Comparison of ENCODE assay signal across 9 cellular contexts in the genomic region with DNA sequence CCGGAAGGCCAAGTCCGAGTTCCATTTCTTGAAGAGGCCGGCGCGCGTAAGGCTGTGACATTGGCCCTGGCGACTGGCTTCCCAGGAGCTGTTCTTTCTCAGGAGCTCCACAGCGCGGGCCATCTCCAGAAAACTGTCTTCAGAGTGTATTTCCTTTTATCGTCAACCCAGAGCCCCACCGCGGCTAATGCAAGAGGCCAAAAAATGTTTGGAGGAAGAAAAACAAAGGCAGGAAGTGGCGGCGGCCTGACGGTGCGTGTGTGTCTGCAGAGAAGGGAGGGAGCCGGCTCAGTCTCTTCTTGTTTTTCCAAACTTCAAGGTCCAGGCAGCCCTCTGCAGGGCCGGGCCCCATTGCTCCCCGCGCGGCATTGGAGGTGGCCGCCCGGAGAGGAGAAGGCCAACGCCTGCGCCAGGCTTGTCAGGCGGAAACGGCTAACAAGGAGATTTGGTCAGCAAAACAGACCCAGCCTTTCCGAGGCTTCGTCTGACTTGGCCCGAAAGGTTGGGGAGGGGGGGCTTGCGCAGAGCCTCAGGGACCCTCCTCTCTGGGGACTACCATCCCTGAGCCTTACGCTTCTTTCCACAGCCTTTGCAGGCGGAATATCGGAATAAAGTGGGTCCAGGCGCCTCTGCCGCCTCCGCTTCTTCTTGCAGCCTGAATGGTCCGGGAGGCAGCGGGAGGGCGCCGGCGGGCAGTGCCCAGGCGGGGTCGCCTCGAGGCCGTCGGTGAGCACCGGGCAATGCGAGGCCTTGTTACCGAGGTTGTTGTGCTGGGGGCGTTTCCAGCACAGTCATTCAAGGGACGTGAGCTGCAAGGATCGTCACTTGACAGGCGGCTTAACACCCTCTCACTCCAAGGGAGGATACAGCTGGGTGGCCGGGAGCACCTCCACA. TPM values are rescaled to one million over a fixed set of nuclear protein-coding genes. Genes with fewer than 3 reads are reported as not detected.
DNase-seq lines count a peak whose midpoint lies in the region; ATAC-seq and TF ChIP-seq lines count a peak whose summit lies in the region.
"Had no signal": no experiment of that assay in that cellular context is flagged by ENCODE, and none has a peak within 500 bp of the region (broad histone marks: within the 10 kb centered on the region; RNA-seq: fewer than 3 reads in every experiment).

No MANE protein-coding gene starts in this region.

- no peaks in the 10 kb centered on the region for H3K9me3 ChIP-seq in CD4-positive, alpha-beta memory T cell (ENCODE audit: control insufficient read depth in 1 of 2, low read length in 2 of 2)
- no peaks in the 10 kb centered on the region for H3K9me3 ChIP-seq in effector memory CD4-positive, alpha-beta T cell (ENCODE audit: control insufficient read depth, low read length)
- H3K9me3 ChIP-seq: pancreas had no signal

- no peak overlapping the region for H3K27ac ChIP-seq in CD4-positive, alpha-beta memory T cell (ENCODE audit: low read depth, low read length)
- no peak overlapping the region for H3K27ac ChIP-seq in effector memory CD4-positive, alpha-beta T cell (ENCODE audit: insufficient read depth, low read length, poor library complexity, severe bottlenecking)
- H3K27ac ChIP-seq: pancreas had no signal

- H3K27me3 Mint-ChIP-seq in CD4-positive, alpha-beta memory T cell, result peaks cover 74 to 79% of the 10 kb centered on the region in 2 donors
- peaks cover 100% of the 10 kb centered on the region for H3K27me3 Mint-ChIP-seq in nephron (ENCODE audit: low read depth)

- peaks cover 72% of the 10 kb centered on the region for H3K4me1 ChIP-seq in CD4-positive, alpha-beta memory T cell (ENCODE audit: insufficient read depth, low read length)
- peaks cover 62% of the 10 kb centered on the region for H3K4me1 ChIP-seq in effector memory CD4-positive, alpha-beta T cell (ENCODE audit: control insufficient read depth, insufficient read depth, low read length, poor library complexity, severe bottlenecking)

- intact Hi-C loops in CD4-positive, alpha-beta memory T cell (cut with micrococcal nuclease), result no loop called here

- H3K27ac Mint-ChIP-seq in CD4-positive, alpha-beta memory T cell, result peak overlapping the region in 3 of 7 donors; percentile 70 to 89 (median 71)
- peak overlapping the region; percentile 53 to 97 (median 78) for H3K27ac Mint-ChIP-seq in nephron

- peaks cover 91% of the 10 kb centered on the region for H3K27me3 ChIP-seq in CD4-positive, alpha-beta memory T cell (ENCODE audit: insufficient read depth, low read length)
- peaks cover 97% of the 10 kb centered on the region for H3K27me3 ChIP-seq in effector memory CD4-positive, alpha-beta T cell (replicated peaks; ENCODE audit: control insufficient read depth, insufficient read depth, low read length, poor library complexity, severe bottlenecking)

- CTCF ChIA-PET in CD4-positive, alpha-beta memory T cell (lab: Charles Lee; ENCODE audit: partially characterized antibody), result interaction anchor here (2.6 to 4.9 kb wide), 2 partner anchors 10 to 27 kb away, joined by 15 to 38 read pairs; no protein-coding TSS in a partner anchor

- no peak for TF ChIP-seq CTCF in nephron (IDR thresholded peaks at IDR 0.05; ENCODE audit: unreplicated experiment in 3 of 3)

- peak overlapping the region; percentile 67 to 85 (median 70) for H3K4me3 Mint-ChIP-seq in CD4-positive, alpha-beta memory T cell
- H3K4me3 Mint-ChIP-seq in nephron, result peak overlapping the region; percentile 71 to 92 (median 79)

- peaks cover 0 to 1% of the 10 kb centered on the region in 2 donors for H3K36me3 Mint-ChIP-seq in CD4-positive, alpha-beta memory T cell
- no peaks in the 10 kb centered on the region for H3K36me3 Mint-ChIP-seq in nephron (ENCODE audit: low read depth)

- H3K36me3 ChIP-seq in CD4-positive, alpha-beta memory T cell (ENCODE audit: insufficient read depth, low read length), result no peaks in the 10 kb centered on the region
- no peaks in the 10 kb centered on the region for H3K36me3 ChIP-seq in effector memory CD4-positive, alpha-beta T cell (ENCODE audit: control insufficient read depth, insufficient read depth, low read length)
- H3K36me3 ChIP-seq: pancreas had no signal

- peak overlapping the region; percentile 15 to 39 for H3K4me3 ChIP-seq in CD4-positive, alpha-beta memory T cell (ENCODE audit: low read length in 2 of 2)
- H3K4me3 ChIP-seq in effector memory CD4-positive, alpha-beta T cell (ENCODE audit: insufficient read depth, low read depth, low read length, poor library complexity, severe bottlenecking), result peak overlapping the region; percentile 40

- POLR2A ChIA-PET in CD4-positive, alpha-beta memory T cell (lab: Charles Lee; ENCODE audit: partially characterized antibody), result interaction anchor here (1.3 to 1.7 kb wide), 4 partner anchors 9 to 23 kb away, joined by 3 to 7 read pairs (median 4); a partner anchor contains a TSS

- ATAC-seq in HG03469 (IDR thresholded peaks at IDR 0.05; ENCODE audit: unreplicated experiment), result no peak

- peaks cover 32 to 85% (median 53%) of the 10 kb centered on the region in 4 donors for H3K4me1 Mint-ChIP-seq in CD4-positive, alpha-beta memory T cell
- peaks cover 46% of the 10 kb centered on the region for H3K4me1 Mint-ChIP-seq in nephron

- H3K9me3 Mint-ChIP-seq in CD4-positive, alpha-beta memory T cell, result peaks cover 0 to 13% (median 1%) of the 10 kb centered on the region in 8 donors
- H3K9me3 Mint-ChIP-seq in nephron, result no peaks in the 10 kb centered on the region

- no peak for DNase-seq in CD4-positive, alpha-beta memory T cell
- peak; percentile 63 for DNase-seq in NOMO-1 treated with dmso at 0.1 percent for 144 hours (lab: John Stamatoyannopoulos, UW; ENCODE audit: unreplicated experiment)
- no peak for DNase-seq in effector memory CD4-positive, alpha-beta T cell
- DNase-seq in NCI-H69 (lab: John Stamatoyannopoulos, UW), result no peak
- no peak for DNase-seq in AG08395 (ENCODE audit: low spot score)
- no peak for DNase-seq in activated gamma-delta T cell treated with Interleukin-2 at 50 U/mL for 16 hours

RNA-seq across cellular contexts. Expression of a gene that starts 3.9 kb away (rescaled TPM):
- not detected for total RNA-seq in CD4-positive, alpha-beta memory T cell
- not detected for polyA plus RNA-seq in CD4-positive, alpha-beta memory T cell
- total RNA-seq: pancreas had no signal
- polyA plus RNA-seq: pancreas had no signal

RNA-seq across cellular contexts. Expression of a gene that starts 11.0 kb away (rescaled TPM):
- total RNA-seq in CD4-positive, alpha-beta memory T cell, result not detected
- not detected for polyA plus RNA-seq in CD4-positive, alpha-beta memory T cell
- polyA plus RNA-seq: pancreas had no signal

RNA-seq across cellular contexts. Expression of a gene that starts 14.8 kb away (rescaled TPM):
- total RNA-seq in CD4-positive, alpha-beta memory T cell, result not detected
- not detected for polyA plus RNA-seq in CD4-positive, alpha-beta memory T cell
- polyA plus RNA-seq: pancreas had no signal

RNA-seq across cellular contexts. Expression of a gene that starts 23.6 kb away (rescaled TPM):
- not detected for total RNA-seq in CD4-positive, alpha-beta memory T cell
- polyA plus RNA-seq in CD4-positive, alpha-beta memory T cell, result not detected

RNA-seq across cellular contexts. Expression of a gene that starts 32.4 kb away (rescaled TPM):
- not detected for total RNA-seq in CD4-positive, alpha-beta memory T cell
- polyA plus RNA-seq in CD4-positive, alpha-beta memory T cell, result not detected
